8 cellular contexts compared by ENCODE assay signal in the genomic region with DNA sequence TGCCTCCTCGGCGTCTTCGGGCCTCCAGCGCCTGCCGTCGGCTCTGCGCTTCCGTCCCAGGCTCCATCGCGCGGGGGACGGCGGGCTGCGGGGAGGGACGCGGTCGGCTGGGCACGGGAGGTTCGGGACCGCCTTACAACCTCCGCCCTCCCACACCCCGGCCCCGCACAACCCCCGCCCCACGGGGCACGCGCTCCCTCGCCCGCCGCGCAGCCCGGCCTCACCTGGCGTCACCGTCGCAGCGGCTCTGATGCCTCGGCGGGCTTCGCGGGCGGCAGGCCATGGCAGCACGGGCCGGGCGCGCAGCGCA. TPM values are rescaled to one million over a fixed set of nuclear protein-coding genes. Genes with fewer than 3 reads are reported as not detected.
DNase-seq lines count a peak whose midpoint lies in the region; ATAC-seq and TF ChIP-seq lines count a peak whose summit lies in the region.

No MANE protein-coding gene starts in this region.

- peak; percentile 10 for ATAC-seq in HG03039 (IDR thresholded peaks at IDR 0.05; ENCODE audit: unreplicated experiment)
- ATAC-seq in left lobe of liver = peak; percentile 51
- ATAC-seq in upper lobe of left lung (ENCODE audit: low FRiP score in 2 of 2) = peak in 1 of 2 donors; percentile 64
- ATAC-seq in HG02840 (IDR thresholded peaks at IDR 0.05; ENCODE audit: low FRiP score, unreplicated experiment) = no peak

- H3K4me3 ChIP-seq in upper lobe of left lung = peak overlapping the region; percentile 63 to 94 (median 88)

- H3K27ac ChIP-seq in angular gyrus (ENCODE audit: low read depth, low read length) = peak overlapping the region; percentile 95
- peak overlapping the region; percentile 97 to 100 (median 98) for H3K27ac ChIP-seq in upper lobe of left lung

- no peaks in the 10 kb centered on the region for H3K9me3 ChIP-seq in upper lobe of left lung

- DNase-seq in GM03348 (ENCODE audit: low spot score) (peak; percentile 80), left lobe of liver (ENCODE audit: low spot score) (no peak), upper lobe of left lung (no peak)
- no peak for DNase-seq in activated effector memory CD4-positive, alpha-beta T cell treated with Interleukin-2 at 50 U/mL for 16 hours
- no peak for DNase-seq in activated CD4-positive, alpha-beta T cell treated with anti-CD3 and anti-CD28 coated beads for 4 hours

- no peak for TF ChIP-seq EP300 in upper lobe of left lung (IDR thresholded peaks at IDR 0.05)

- TF ChIP-seq CTCF in upper lobe of left lung (IDR thresholded peaks at IDR 0.05) = no peak

- no peak for TF ChIP-seq POLR2A in upper lobe of left lung (IDR thresholded peaks at IDR 0.05)

- H3K36me3 ChIP-seq in upper lobe of left lung = peaks cover 0 to 10% (median 4%) of the 10 kb centered on the region in 4 donors

- H3K27me3 ChIP-seq in upper lobe of left lung = no peaks in the 10 kb centered on the region

- WGBS in upper lobe of left lung, 2 donors = no CpG with 5 or more reads among the region's 46 CpGs

- H3K4me1 ChIP-seq in upper lobe of left lung = peaks cover 37 to 58% (median 42%) of the 10 kb centered on the region in 4 donors

RNA-seq across cellular contexts. Expression of gene SLBP, which starts 0.3 kb away (rescaled TPM):
- total RNA-seq in left lobe of liver (12.3 TPM), upper lobe of left lung (10 to 100 TPM; 33.0 to 51.1 (median 38.0) TPM)

RNA-seq across cellular contexts. Expression of gene TMEM129, which starts 9.3 kb away (rescaled TPM):
- total RNA-seq in left lobe of liver (30.3 TPM), upper lobe of left lung (10 to 100 TPM; 38.9 to 99.1 (median 49.6) TPM)

RNA-seq across cellular contexts. Expression of gene TACC3, which starts 9.5 kb away (rescaled TPM):
- total RNA-seq in left lobe of liver (4.5 TPM), upper lobe of left lung (10 to 100 TPM in 5 of 6 donors, 1 to 10 TPM in 1; 8.9 to 47.4 (median 21.9) TPM)

RNA-seq across cellular contexts. Expression of gene FAM53A, which starts 27.7 kb away (rescaled TPM):
- total RNA-seq in left lobe of liver = 2.2 TPM
- 10 to 100 TPM in 1 of 6 donors, 1 to 10 TPM in 4, under 1 TPM in 1; 0.59 to 17.8 (median 2.5) TPM for total RNA-seq in upper lobe of left lung
